ENCODE assay signal across 22 cellular contexts in genomic region chr9:119349548-119349947, GRCh38. TPM values are rescaled to one million over a fixed set of nuclear protein-coding genes. Genes with fewer than 3 reads are reported as not detected.
DNase-seq lines count a peak whose midpoint lies in the region; ATAC-seq, FAIRE-seq and TF ChIP-seq lines count a peak whose summit lies in the region.
"Had no signal": no experiment of that assay in that cellular context is flagged by ENCODE, and none has a peak within 500 bp of the region (broad histone marks: within the 10 kb centered on the region; RNA-seq: fewer than 3 reads in every experiment).

No MANE protein-coding gene starts in this region.

- TF ChIP-seq CTCF in H9 (conservative IDR thresholded peaks at IDR 0.05) (peak; percentile 58), nephron progenitor cell (IDR thresholded peaks at IDR 0.05) (peak; percentile 50)

- H4K8ac ChIP-seq in H9 (replicated peaks; ENCODE audit: insufficient read length, low read depth, low read length) = no peak overlapping the region

- H3K36me3 Mint-ChIP-seq in H9 (ENCODE audit: insufficient read depth in 1 of 3, low read depth in 3 of 3) (no peaks in the 10 kb centered on the region), nephron progenitor cell (ENCODE audit: low read depth) (no peaks in the 10 kb centered on the region)
- H3K36me3 Mint-ChIP-seq: activated CD8-positive, alpha-beta memory T cell treated with anti-CD3 and anti-CD28 coated beads, Interleukin-2, amount 10 ng/mL, durations not matched to agents 7 days and 5 days had no signal

- H3K27ac ChIP-seq in H9 (ENCODE audit: insufficient read length, low read depth, low read length) = no peak overlapping the region
- H3K27ac ChIP-seq: right lobe of liver, RWPE1 had no signal

- no peak overlapping the region for H3K9ac ChIP-seq in H9 (ENCODE audit: extremely low read depth, insufficient read length, low read length)

- peaks cover 37 to 49% of the 10 kb centered on the region in 2 experiments for H3K4me1 Mint-ChIP-seq in H9
- H3K4me1 Mint-ChIP-seq in nephron progenitor cell = peaks cover 70% of the 10 kb centered on the region
- H3K4me1 Mint-ChIP-seq: activated CD8-positive, alpha-beta memory T cell treated with anti-CD3 and anti-CD28 coated beads, Interleukin-2, amount 10 ng/mL, durations not matched to agents 7 days and 5 days had no signal

- no peaks in the 10 kb centered on the region for H3K9me3 ChIP-seq in H9 (ENCODE audit: control insufficient read depth, low read depth, low read length)
- H3K9me3 ChIP-seq: right lobe of liver had no signal

- no peak overlapping the region for H3K23ac ChIP-seq in H9 (ENCODE audit: insufficient read length, low read depth, low read length)

- no peak overlapping the region for H2BK5ac ChIP-seq in H9 (ENCODE audit: insufficient read length, low read length)

- no peak overlapping the region for H3T11ph ChIP-seq in H9 (ENCODE audit: low read length)

- no peak overlapping the region for H2BK120ac ChIP-seq in H9 (ENCODE audit: low read depth, low read length, poor library complexity, severe bottlenecking)

- no peak overlapping the region for H2BK12ac ChIP-seq in H9 (ENCODE audit: insufficient read length, low read depth, low read length)

- H3K4ac ChIP-seq in H9 (ENCODE audit: low read depth, low read length) = no peak overlapping the region

- H2BK15ac ChIP-seq in H9 (ENCODE audit: low read depth, low read length) = no peak overlapping the region

- H3K27me3 ChIP-seq in H9 (ENCODE audit: insufficient read depth, low read length) = no peaks in the 10 kb centered on the region
- H3K27me3 ChIP-seq: right lobe of liver had no signal

- H3K79me2 ChIP-seq in H9 (ENCODE audit: insufficient read depth, low read length) = peaks cover 6% of the 10 kb centered on the region; the same call in 1 of the 2 replicates

- ATAC-seq in GM18867 (IDR thresholded peaks at IDR 0.05; ENCODE audit: unreplicated experiment) (no peak), left lobe of liver (no peak), GM18498 (IDR thresholded peaks at IDR 0.05; ENCODE audit: unreplicated experiment) (no peak)
- ATAC-seq: activated CD4-positive, CD25-positive, alpha-beta regulatory T cell treated with anti-CD3 and anti-CD28 coated beads, Interleukin-2, amount 50 U/mL, for 24 hours; activated CD8-positive, alpha-beta memory T cell treated with anti-CD3 and anti-CD28 coated beads, Interleukin-2, amount 10 ng/mL, durations not matched to agents 7 days and 5 days; right lobe of liver had no signal

- DNase-seq in H9 = peak; percentile 52
- DNase-seq in NCI-H2171 treated with DMSO at 0.1 percent for 48 hours (lab: John Stamatoyannopoulos, UW) = peak; percentile 85
- DNase-seq in ecto neural progenitor cell (ENCODE audit: low spot score) = peak; percentile 55
- DNase-seq in nephron progenitor cell = peak; percentile 71
- DNase-seq in RCC 7860 (ENCODE audit: low spot score) = no peak
- DNase-seq in left lobe of liver (ENCODE audit: low spot score) = no peak
- DNase-seq: activated CD8-positive, alpha-beta memory T cell treated with anti-CD3 and anti-CD28 coated beads, Interleukin-2, amount 10 ng/mL, durations not matched to agents 7 days and 5 days; activated gamma-delta T cell; amygdala; cerebellar nuclear complex; COR-L47; foreskin fibroblast; NCI-H2029; NCI-H748 treated with DMSO at 0.1 percent for 48 hours; right lobe of liver; stimulated activated CD4-positive, alpha-beta T cell treated with anti-CD3 and anti-CD28 coated beads, Interleukin-2, amount 100 ng/mL, for 48 hours had no signal

- no peaks in the 10 kb centered on the region for H3K23me2 ChIP-seq in H9 (ENCODE audit: insufficient read length, low read depth, low read length, poor library complexity, severe bottlenecking)

- H3K9me3 Mint-ChIP-seq in H9 (no peaks in the 10 kb centered on the region; a peak in 1 of 5 replicates), nephron progenitor cell (no peaks in the 10 kb centered on the region)

- H3K27me3 Mint-ChIP-seq in H9 (ENCODE audit: low read depth) (no peaks in the 10 kb centered on the region), nephron progenitor cell (ENCODE audit: low read depth, poor library complexity) (no peaks in the 10 kb centered on the region)
- H3K27me3 Mint-ChIP-seq: activated CD8-positive, alpha-beta memory T cell treated with anti-CD3 and anti-CD28 coated beads, Interleukin-2, amount 10 ng/mL, durations not matched to agents 7 days and 5 days had no signal

- H3K27ac Mint-ChIP-seq in H9 (peak overlapping the region in 2 of 3 experiments; percentile 4 to 52; a peak in 6 of 7 replicates), nephron progenitor cell (peak overlapping the region; percentile 82)
- H3K27ac Mint-ChIP-seq: activated CD8-positive, alpha-beta memory T cell treated with anti-CD3 and anti-CD28 coated beads, Interleukin-2, amount 10 ng/mL, durations not matched to agents 7 days and 5 days had no signal

- H4K91ac ChIP-seq in H9 (ENCODE audit: insufficient read length, low read depth, low read length) = no peak overlapping the region

- H3K14ac ChIP-seq in H9 (ENCODE audit: insufficient read depth, low read length) = no peak overlapping the region

- H3K4me3 Mint-ChIP-seq in H9 = peak overlapping the region; percentile 5 to 7; a peak in 2 of 5 replicates
- peak overlapping the region; percentile 65 for H3K4me3 Mint-ChIP-seq in nephron progenitor cell
- H3K4me3 Mint-ChIP-seq: activated CD8-positive, alpha-beta memory T cell treated with anti-CD3 and anti-CD28 coated beads, Interleukin-2, amount 10 ng/mL, durations not matched to agents 7 days and 5 days had no signal

- peak overlapping the region; percentile 27 for H3K4me2 ChIP-seq in H9 (ENCODE audit: insufficient read depth, insufficient read length, low read length)

- H2AK5ac ChIP-seq in H9 (ENCODE audit: insufficient read length, low read length) = no peak overlapping the region

- no peak overlapping the region for H3K56ac ChIP-seq in H9 (ENCODE audit: insufficient read length, low read depth, low read length)

- H3K4me1 ChIP-seq in H9 (ENCODE audit: insufficient read depth, low read length) = peaks cover 14% of the 10 kb centered on the region; the same call in 1 of the 2 replicates
- H3K4me1 ChIP-seq: right lobe of liver had no signal

- FAIRE-seq in RCC 7860 (lab: Jason Lieb, UNC) = no peak

- H3K18ac ChIP-seq in H9 (ENCODE audit: insufficient read length, low read depth, low read length) = no peak overlapping the region

- no peaks in the 10 kb centered on the region for H4K20me1 ChIP-seq in H9 (ENCODE audit: control insufficient read depth, insufficient read depth, insufficient read length)

- no CpG with 5 or more reads among the region's 9 CpGs for WGBS in H9 (ENCODE audit: extremely low coverage, insufficient read length, low lambda C conversion rate)

- no peak overlapping the region for H4K5ac ChIP-seq in H9 (ENCODE audit: insufficient read length, low read depth, low read length)

- no peak overlapping the region for H2BK20ac ChIP-seq in H9 (ENCODE audit: low read depth, low read length, poor library complexity, severe bottlenecking)

- H2AFZ ChIP-seq in H9 (ENCODE audit: low read length) = no peak overlapping the region

- no peaks in the 10 kb centered on the region for H3K79me1 ChIP-seq in H9 (ENCODE audit: insufficient read depth, low read depth, low read length, poor library complexity, severe bottlenecking)

RNA-seq across cellular contexts. Expression of gene BRINP1, which starts 19.7 kb away (rescaled TPM):
- total RNA-seq in H9 (2021) = 12.4 and 14.0 TPM in 2 replicates
- 0.25 TPM for total RNA-seq in left lobe of liver
- total RNA-seq: activated CD8-positive, alpha-beta memory T cell treated with anti-CD3 and anti-CD28 coated beads, Interleukin-2, amount 10 ng/mL, durations not matched to agents 7 days and 5 days; HT-29; T-helper 1 cell treated with Interleukin-12 subunit alpha and Interleukin-12 subunit beta and Interleukin-4 antibody, amounts not matched to agents 30 ng/mL and 1 ng/mL, for 36 hours had no signal

Comparison
In these comparisons a context has a peak if more than half of its experiments do, and no peak if none do; other contexts are left out.
1. DNase-seq: peak in H9 (single experiment), NCI-H2171 treated with DMSO at 0.1 percent for 48 hours (single experiment), ecto neural progenitor cell (single experiment) and nephron progenitor cell (single experiment); none in RCC 7860 (single experiment) and left lobe of liver (single experiment).
2. RNA of gene BRINP1, which starts 19.7 kb away (total RNA-seq): 12.4 to 14.0 TPM in H9; 0.25 TPM in left lobe of liver (single experiment); every median in the first group is over 10 times any median in the second.